Comparison of ENCODE assay signal across 8 cellular contexts in genomic region chrX:81201692-81202412, GRCh38. TPM values are rescaled to one million over a fixed set of nuclear protein-coding genes. Genes with fewer than 3 reads are reported as not detected.
DNase-seq lines count a peak whose midpoint lies in the region; ATAC-seq and TF ChIP-seq lines count a peak whose summit lies in the region.

Gene HMGN5, minus strand, starts transcription at chrX:81201913. Its CDS starts 80,364 bp downstream, at chrX:81121549.
Gene SH3BGRL, plus strand, starts transcription at chrX:81202102. Its CDS starts 99 bp downstream, at chrX:81202201.

- H3K36me3 ChIP-seq in psoas muscle (ENCODE audit: insufficient read depth in 1 of 2, low read depth in 1 of 2), result no peaks in the 10 kb centered on the region
- no peaks in the 10 kb centered on the region for H3K36me3 ChIP-seq in uterus

- intact Hi-C loops in right cardiac atrium (cut with DNase I) (no loop called here), psoas muscle (cut with DNase I) (loop anchor here in 1 of 2 donors (10.0 kb wide), 1 partner anchor 327 kb away; no protein-coding TSS in a partner anchor), uterus (cut with DNase I; ENCODE audit: low total_unique reads) (no loop called here)

- no peaks in the 10 kb centered on the region for H3K4me1 ChIP-seq in right cardiac atrium (ENCODE audit: control insufficient read depth, insufficient read depth, low read length)
- no peaks in the 10 kb centered on the region for H3K4me1 ChIP-seq in psoas muscle
- no peaks in the 10 kb centered on the region for H3K4me1 ChIP-seq in uterus

- under 1% methylated on average over 22 of the region's 22 CpGs for WGBS in right cardiac atrium
- 0 to 10% (median 1%) methylated on average over 21 to 22 of the region's 22 CpGs for WGBS in psoas muscle, 3 donors

- ATAC-seq in GM21576 (IDR thresholded peaks at IDR 0.05; ENCODE audit: unreplicated experiment) (peak; percentile 92), right cardiac atrium (peak; percentile 99 to 100), psoas muscle (peak; percentile 46 to 89 (median 80))

- peak; percentile 67 for DNase-seq in DMS53 treated with DMSO at 0.1 percent for 48 hours (lab: John Stamatoyannopoulos, UW; ENCODE audit: unreplicated experiment)
- DNase-seq in KG1 (lab: John Stamatoyannopoulos, UW), result peak; percentile 81
- peak; percentile 39 to 79 (median 56) for DNase-seq in T-helper 1 cell
- peak; percentile 86 to 93 (median 92) for DNase-seq in right cardiac atrium
- peak; percentile 76 to 86 for DNase-seq in psoas muscle
- DNase-seq in uterus, result peak; percentile 77 to 84

- H3K4me3 ChIP-seq in right cardiac atrium (ENCODE audit: low read length) (peak within 1 kb of the TSS; percentile 92), psoas muscle (peak within 1 kb of the TSS; percentile 65), uterus (peak within 1 kb of the TSS; percentile 45 to 50)

- H3K27ac ChIP-seq in angular gyrus (ENCODE audit: low read depth, low read length) (peak within 1 kb of the TSS; percentile 76), right cardiac atrium (ENCODE audit: low read length) (peak within 1 kb of the TSS; percentile 93), psoas muscle (peak within 1 kb of the TSS; percentile 33), uterus (peak within 1 kb of the TSS; percentile 75 to 78)

- H3K9me3 ChIP-seq in right cardiac atrium (ENCODE audit: control insufficient read depth, low read length) (no peaks in the 10 kb centered on the region), psoas muscle (no peaks in the 10 kb centered on the region), uterus (no peaks in the 10 kb centered on the region)

- H3K27me3 ChIP-seq in right cardiac atrium (ENCODE audit: control insufficient read depth, insufficient read depth) (no peaks in the 10 kb centered on the region), psoas muscle (ENCODE audit: insufficient read depth in 3 of 3, low read length in 2 of 3) (no peaks in the 10 kb centered on the region), uterus (no peaks in the 10 kb centered on the region)

- peak in 1 of 2 donors; percentile 31 for TF ChIP-seq POLR2A in uterus (IDR thresholded peaks at IDR 0.05)

- TF ChIP-seq CTCF in psoas muscle (IDR thresholded peaks at IDR 0.05) (no peak), uterus (IDR thresholded peaks at IDR 0.05) (no peak)

RNA-seq across cellular contexts. Expression of gene HMGN5, which starts in this region (rescaled TPM):
- total RNA-seq in right cardiac atrium, result 1 to 10 TPM; 4.1 to 5.6 (median 4.9) TPM
- polyA plus RNA-seq in right cardiac atrium, result 18.4 TPM
- 1 to 10 TPM in 3 of 4 donors, under 1 TPM in 1; 0.78 to 1.8 (median 1.7) TPM for total RNA-seq in psoas muscle
- 1 to 10 TPM; 3.0 to 7.9 (median 3.6) TPM for polyA plus RNA-seq in psoas muscle
- 10 to 100 TPM in 1 of 4 donors, 1 to 10 TPM in 1, under 1 TPM in 2; 0.26 to 10.3 (median 3.1) TPM for total RNA-seq in uterus

RNA-seq across cellular contexts. Expression of gene SH3BGRL, which starts in this region (rescaled TPM):
- 10 to 100 TPM; 61.3 to 76.7 (median 67.4) TPM for total RNA-seq in right cardiac atrium
- 57.7 TPM for polyA plus RNA-seq in right cardiac atrium
- total RNA-seq in psoas muscle, result 10 to 100 TPM; 10.0 to 17.1 (median 11.7) TPM
- 10 to 100 TPM; 10.3 to 11.2 (median 11.0) TPM for polyA plus RNA-seq in psoas muscle
- 100 to 1,000 TPM; 136 to 228 (median 179) TPM for total RNA-seq in uterus

Comparison
In these comparisons a context has a peak if more than half of its experiments do, and no peak if none do; other contexts are left out.
1. Peak in every context shown above with its lines: DNase-seq, ATAC-seq, H3K4me3 ChIP-seq and H3K27ac ChIP-seq.
2. H3K27ac ChIP-seq: peak in every context shown above with its lines; median percentile 93 in right cardiac atrium; 76 in uterus; 76 in angular gyrus; 33 in psoas muscle.